Comparison of ENCODE assay signal across 9 cellular contexts in genomic region chr2:106176446-106177110, GRCh38.
"Had no signal": no experiment of that assay in that cellular context is flagged by ENCODE, and none has a peak within 500 bp of the region (broad histone marks: within the 10 kb centered on the region; RNA-seq: fewer than 3 reads in every experiment).

No MANE protein-coding gene starts in this region.

- H3K9me3 ChIP-seq: lower lobe of right lung had no signal

- H3K4me3 ChIP-seq: lower lobe of right lung had no signal

- H2AFZ ChIP-seq: parathyroid adenoma had no signal

- H3K36me3 ChIP-seq: lower lobe of right lung had no signal

- H3K9me3 Mint-ChIP-seq: activated CD4-positive, alpha-beta memory T cell treated with anti-CD3 and anti-CD28 coated beads, Interleukin-2, amount 10 ng/mL, durations not matched to agents 7 days and 5 days; mesothelial cell of epicardium; T-helper 2 cell treated with Interferon-gamma antibody and Interleukin-4, amounts not matched to agents 5 μg/mL and 100 μg/mL, for 36 hours; type B pancreatic cell had no signal

- H3K27ac ChIP-seq: parathyroid adenoma had no signal

- H3K27ac Mint-ChIP-seq: activated CD4-positive, alpha-beta memory T cell treated with anti-CD3 and anti-CD28 coated beads, Interleukin-2, amount 10 ng/mL, durations not matched to agents 7 days and 5 days; mesothelial cell of epicardium; T-helper 2 cell treated with Interferon-gamma antibody and Interleukin-4, amounts not matched to agents 5 μg/mL and 100 μg/mL, for 36 hours; type B pancreatic cell had no signal

- H3K27me3 Mint-ChIP-seq: activated CD4-positive, alpha-beta memory T cell treated with anti-CD3 and anti-CD28 coated beads, Interleukin-2, amount 10 ng/mL, durations not matched to agents 7 days and 5 days; type B pancreatic cell had no signal

- H3K9ac ChIP-seq: parathyroid adenoma had no signal

- DNase-seq: activated CD4-positive, alpha-beta memory T cell treated with anti-CD3 and anti-CD28 coated beads, Interleukin-2, amount 10 ng/mL, durations not matched to agents 7 days and 5 days; activated CD8-positive, alpha-beta memory T cell treated with anti-CD3 and anti-CD28 coated beads, Interleukin-2, amount 50 U/mL, for 48 hours; activated naive CD4-positive, alpha-beta T cell treated with anti-CD3 and anti-CD28 coated beads, Interleukin-2, amount 50 U/mL, for 16 hours; effector memory CD4-positive, alpha-beta T cell; lower lobe of right lung had no signal

- H3K4me3 Mint-ChIP-seq: activated CD4-positive, alpha-beta memory T cell treated with anti-CD3 and anti-CD28 coated beads, Interleukin-2, amount 10 ng/mL, durations not matched to agents 7 days and 5 days; mesothelial cell of epicardium; T-helper 2 cell treated with Interferon-gamma antibody and Interleukin-4, amounts not matched to agents 5 μg/mL and 100 μg/mL, for 36 hours; type B pancreatic cell had no signal

- H3K4me1 Mint-ChIP-seq: mesothelial cell of epicardium had no signal
